In the genomic region with DNA sequence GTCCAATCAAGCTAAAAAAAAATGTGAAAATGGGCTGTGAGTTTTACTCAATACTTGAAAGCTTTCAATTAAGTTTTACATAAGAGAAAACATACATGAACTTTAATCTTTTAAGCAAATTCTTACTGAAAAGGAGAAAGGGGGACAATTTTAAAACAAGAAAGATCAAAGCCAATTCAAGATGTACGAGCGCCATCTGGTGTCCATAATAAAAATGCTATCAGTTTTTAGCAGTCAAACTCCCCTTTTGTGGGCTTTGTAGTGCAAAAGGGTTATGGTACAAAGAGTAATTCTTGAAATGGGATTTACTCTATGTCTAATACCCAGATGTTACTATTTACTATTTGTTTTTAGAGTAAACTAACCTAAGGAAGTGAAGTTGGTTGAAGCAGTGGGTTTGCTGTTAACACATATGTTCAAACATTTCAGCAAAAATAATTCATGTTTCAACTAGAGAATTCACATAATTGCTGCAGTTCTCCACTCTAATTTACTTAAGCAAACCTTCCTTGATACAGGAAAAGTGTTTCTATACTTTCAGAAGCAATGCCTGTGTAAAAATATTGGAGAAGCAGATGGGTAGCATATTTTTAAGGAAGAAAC, we compare ENCODE assay signal across 8 cellular contexts.
A peak's percentile ranks its signal among the peaks of the same experiment; 100 is the strongest.
DNase-seq lines count a peak whose midpoint lies in the region; TF ChIP-seq lines count a peak whose summit lies in the region.

No MANE protein-coding gene starts in this region.

- H3K36me3 Mint-ChIP-seq in activated CD4-positive, alpha-beta T cell treated with anti-CD3 and anti-CD28 coated beads, Interleukin-2, amount 10 ng/mL, durations not matched to agents 24 days and 14 days (ENCODE audit: low read depth) = no peaks in the 10 kb centered on the region

- no peaks in the 10 kb centered on the region for H3K79me2 ChIP-seq in OCI-LY7 (ENCODE audit: insufficient read depth, low read depth, low read length)

- H3K4me2 ChIP-seq in OCI-LY7 (ENCODE audit: low read length) = no peak overlapping the region

- H3K27ac Mint-ChIP-seq in activated CD4-positive, alpha-beta T cell treated with anti-CD3 and anti-CD28 coated beads, Interleukin-2, amount 10 ng/mL, durations not matched to agents 24 days and 14 days = no peak overlapping the region

- POLR2A ChIA-PET in AG04450 (lab: Yijun Ruan, JAX) = no interaction called here
- POLR2A ChIA-PET in OCI-LY7 (lab: Charles Lee) = interaction anchor here (0.7 kb wide), 1 partner anchor 440 kb away, joined by 3 read pairs; no protein-coding TSS in a partner anchor

- DNase-seq in AG04450 (ENCODE audit: low read depth, low spot score) (no peak), H7 (peak; percentile 2), OCI-LY7 (ENCODE audit: low spot score) (peak; percentile 33), fibroblast of the aortic adventitia (ENCODE audit: low read depth) (peak; percentile 44), tibial artery (no peak), NCI-H226 (no peak), KG1 (lab: John Stamatoyannopoulos, UW) (no peak)
- DNase-seq in activated CD4-positive, alpha-beta T cell treated with anti-CD3 and anti-CD28 coated beads, Interleukin-2, amount 10 ng/mL, durations not matched to agents 24 days and 14 days = no peak

- H3K4me1 ChIP-seq in OCI-LY7 (ENCODE audit: insufficient read depth, low read length, poor library complexity, severe bottlenecking) (no peaks in the 10 kb centered on the region), tibial artery (no peaks in the 10 kb centered on the region)

- CTCF ChIA-PET in AG04450 (lab: Charles Lee) = interaction anchor here (0.6 to 1.8 kb wide), 8 partner anchors 9 to 1153 kb away, joined by 3 to 5 read pairs (median 3); no protein-coding TSS in a partner anchor
- CTCF ChIA-PET in OCI-LY7 (lab: Charles Lee; ENCODE audit: unreplicated experiment) = no interaction called here

- no peak overlapping the region for H3K4me3 Mint-ChIP-seq in activated CD4-positive, alpha-beta T cell treated with anti-CD3 and anti-CD28 coated beads, Interleukin-2, amount 10 ng/mL, durations not matched to agents 24 days and 14 days

- TF ChIP-seq CTCF in AG04450 (IDR thresholded peaks at IDR 0.05; ENCODE audit: low read depth, low read length) (peak; percentile 64), OCI-LY7 (conservative IDR thresholded peaks at IDR 0.05; ENCODE audit: low read length) (peak; percentile 89), fibroblast of the aortic adventitia (IDR thresholded peaks at IDR 0.05; ENCODE audit: insufficient read depth, low read length) (peak; percentile 61), tibial artery (IDR thresholded peaks at IDR 0.05) (peak; percentile 8 to 28)

- H3K27me3 Mint-ChIP-seq in activated CD4-positive, alpha-beta T cell treated with anti-CD3 and anti-CD28 coated beads, Interleukin-2, amount 10 ng/mL, durations not matched to agents 24 days and 14 days = no peaks in the 10 kb centered on the region

- H3K9me3 Mint-ChIP-seq in activated CD4-positive, alpha-beta T cell treated with anti-CD3 and anti-CD28 coated beads, Interleukin-2, amount 10 ng/mL, durations not matched to agents 24 days and 14 days = no peaks in the 10 kb centered on the region

- intact Hi-C loops in OCI-LY7 (cut with micrococcal nuclease; ENCODE audit: unreplicated experiment) = no loop called here
- intact Hi-C loops in tibial artery (cut with DNase I; ENCODE audit: low total_unique reads) = no loop called here
- intact Hi-C loops in activated CD4-positive, alpha-beta T cell treated with anti-CD3 and anti-CD28 coated beads, Interleukin-2, amount 10 ng/mL, durations not matched to agents 24 days and 14 days (cut with micrococcal nuclease) = no loop called here

- no peaks in the 10 kb centered on the region for H3K9me2 ChIP-seq in OCI-LY7 (ENCODE audit: insufficient read depth, low read length)

- no peaks in the 10 kb centered on the region for H4K20me1 ChIP-seq in OCI-LY7 (ENCODE audit: insufficient read depth, low read length)

- no peak overlapping the region for H2AFZ ChIP-seq in OCI-LY7 (ENCODE audit: low read length)

- no peak overlapping the region for H3K4me3 ChIP-seq in AG04450 (ENCODE audit: low read depth, low read length)
- no peak overlapping the region for H3K4me3 ChIP-seq in H7 (ENCODE audit: insufficient read depth, low read depth, low read length)
- H3K4me3 ChIP-seq in OCI-LY7 (ENCODE audit: low read depth, low read length, poor library complexity, severe bottlenecking) = no peak overlapping the region
- H3K4me3 ChIP-seq in fibroblast of the aortic adventitia (ENCODE audit: low read depth, low read length) = no peak overlapping the region
- H3K4me3 ChIP-seq in tibial artery = no peak overlapping the region

- H3K9me3 ChIP-seq in AG04450 (ENCODE audit: control insufficient read depth, insufficient read depth, low read length) = no peaks in the 10 kb centered on the region
- H3K9me3 ChIP-seq in OCI-LY7 (ENCODE audit: low read length) = no peaks in the 10 kb centered on the region
- H3K9me3 ChIP-seq in tibial artery = no peaks in the 10 kb centered on the region

- H3K27ac ChIP-seq in AG04450 (ENCODE audit: low read depth, low read length) (no peak overlapping the region), OCI-LY7 (ENCODE audit: low read depth, low read length, poor library complexity, severe bottlenecking) (no peak overlapping the region), tibial artery (no peak overlapping the region)

- no peaks in the 10 kb centered on the region for H3K4me1 Mint-ChIP-seq in activated CD4-positive, alpha-beta T cell treated with anti-CD3 and anti-CD28 coated beads, Interleukin-2, amount 10 ng/mL, durations not matched to agents 24 days and 14 days

- H3K36me3 ChIP-seq in H7 (replicated peaks; ENCODE audit: control insufficient read depth, insufficient read depth, low read length) (no peaks in the 10 kb centered on the region), OCI-LY7 (ENCODE audit: insufficient read depth, low read length) (no peaks in the 10 kb centered on the region), tibial artery (no peaks in the 10 kb centered on the region)

- BruUV-seq in OCI-LY7 (replicated peaks; lab: Mats Ljungman, UMichigan) = no TSS peak

- H3K27me3 ChIP-seq in AG04450 (ENCODE audit: control insufficient read depth, insufficient read depth, low read length) (no peaks in the 10 kb centered on the region), H7 (ENCODE audit: control insufficient read depth, insufficient read depth, low read length) (no peaks in the 10 kb centered on the region), tibial artery (no peaks in the 10 kb centered on the region)

Comparison
In these comparisons a context has a peak if more than half of its experiments do, and no peak if none do; other contexts are left out.
1. DNase-seq: peak in H7 (single experiment), OCI-LY7 (single experiment) and fibroblast of the aortic adventitia (single experiment); none in AG04450 (single experiment), tibial artery (0 of 2), NCI-H226 (single experiment), activated CD4-positive, alpha-beta T cell treated with anti-CD3 and anti-CD28 coated beads, Interleukin-2, amount 10 ng/mL, durations not matched to agents 24 days and 14 days (single experiment) and KG1 (single experiment).
2. CTCF ChIP-seq: peak in every context shown above with its lines; median percentile 89 in OCI-LY7; 64 in AG04450; 61 in fibroblast of the aortic adventitia; 18 in tibial artery.